ENCODE assay signal across 7 cellular contexts in the genomic region with DNA sequence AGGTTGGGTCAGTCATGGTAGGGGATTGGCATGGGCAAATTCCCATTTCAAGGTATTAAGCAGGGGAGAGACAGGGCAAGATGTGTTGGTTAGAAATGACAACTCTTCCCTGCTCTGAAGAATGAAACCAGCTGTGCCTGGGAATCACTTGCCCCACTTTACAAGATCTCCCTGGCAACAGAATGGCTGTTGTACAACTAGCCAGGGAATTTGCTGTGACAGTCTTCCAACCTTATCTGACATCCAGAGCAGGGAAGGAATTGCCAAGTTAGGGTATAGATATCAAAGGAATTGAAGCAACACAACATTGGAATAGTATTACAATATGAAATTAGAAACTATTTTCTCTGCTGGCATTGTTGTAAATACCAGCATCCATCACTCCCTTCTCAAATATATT.
"Had no signal": no experiment of that assay in that cellular context is flagged by ENCODE, and none has a peak within 500 bp of the region (broad histone marks: within the 10 kb centered on the region; RNA-seq: fewer than 3 reads in every experiment).

No MANE protein-coding gene starts in this region.

- H3K4me1 ChIP-seq: HAP-1 had no signal

- H3K36me3 ChIP-seq: HAP-1 had no signal

- DNase-seq: GM23248, GOT3, H7, HFFc6 had no signal

- H3K4me3 ChIP-seq: GM23248, HAP-1 had no signal

- ATAC-seq: HCT116, HepG2 had no signal

- H3K9me3 ChIP-seq: HAP-1 had no signal
